In genomic region chr5:142325677-142326479, GRCh38 we compare ENCODE assay signal across 1 cellular context.
TF ChIP-seq lines count a peak whose summit lies in the region.

No MANE protein-coding gene starts in this region.

TF ChIP-seq in WTC11, 78 proteins besides CTCF, POLR2A, EP300 and RAD21 (continued from another document):
- TF ChIP-seq SMAD4 (CRISPR knock-in tag; IDR thresholded peaks at IDR 0.05): no peak
- no peak for TF ChIP-seq MXD4 (CRISPR knock-in tag; IDR thresholded peaks at IDR 0.05; ENCODE audit: borderline replicate concordance)
- no peak for TF ChIP-seq FOXK1 (CRISPR knock-in tag; IDR thresholded peaks at IDR 0.05)
- TF ChIP-seq, protein P1, sequence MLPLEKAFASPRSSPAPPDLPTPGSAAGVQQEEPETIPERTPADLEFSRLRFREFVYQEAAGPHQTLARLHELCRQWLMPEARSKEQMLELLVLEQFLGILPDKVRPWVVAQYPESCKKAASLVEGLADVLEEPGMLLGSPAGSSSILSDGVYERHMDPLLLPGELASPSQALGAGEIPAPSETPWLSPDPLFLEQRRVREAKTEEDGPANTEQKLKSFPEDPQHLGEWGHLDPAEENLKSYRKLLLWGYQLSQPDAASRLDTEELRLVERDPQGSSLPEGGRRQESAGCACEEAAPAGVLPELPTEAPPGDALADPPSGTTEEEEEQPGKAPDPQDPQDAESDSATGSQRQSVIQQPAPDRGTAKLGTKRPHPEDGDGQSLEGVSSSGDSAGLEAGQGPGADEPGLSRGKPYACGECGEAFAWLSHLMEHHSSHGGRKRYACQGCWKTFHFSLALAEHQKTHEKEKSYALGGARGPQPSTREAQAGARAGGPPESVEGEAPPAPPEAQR (CRISPR knock-in tag; IDR thresholded peaks at IDR 0.05): no peak
- TF ChIP-seq HMGA2 (CRISPR knock-in tag; IDR thresholded peaks at IDR 0.05): no peak
- TF ChIP-seq, protein P2, sequence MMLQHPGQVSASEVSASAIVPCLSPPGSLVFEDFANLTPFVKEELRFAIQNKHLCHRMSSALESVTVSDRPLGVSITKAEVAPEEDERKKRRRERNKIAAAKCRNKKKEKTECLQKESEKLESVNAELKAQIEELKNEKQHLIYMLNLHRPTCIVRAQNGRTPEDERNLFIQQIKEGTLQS (CRISPR knock-in tag; conservative IDR thresholded peaks at IDR 0.05): no peak
- TF ChIP-seq NFYB (CRISPR knock-in tag; conservative IDR thresholded peaks at IDR 0.05; ENCODE audit: low read depth): no peak
- TF ChIP-seq TCF7 (CRISPR knock-in tag; IDR thresholded peaks at IDR 0.05; ENCODE audit: low read depth): no peak
- no peak for TF ChIP-seq NFATC4 (CRISPR knock-in tag; IDR thresholded peaks at IDR 0.05)
- no peak for TF ChIP-seq JAZF1 (CRISPR knock-in tag; IDR thresholded peaks at IDR 0.05)
- TF ChIP-seq, protein P3, sequence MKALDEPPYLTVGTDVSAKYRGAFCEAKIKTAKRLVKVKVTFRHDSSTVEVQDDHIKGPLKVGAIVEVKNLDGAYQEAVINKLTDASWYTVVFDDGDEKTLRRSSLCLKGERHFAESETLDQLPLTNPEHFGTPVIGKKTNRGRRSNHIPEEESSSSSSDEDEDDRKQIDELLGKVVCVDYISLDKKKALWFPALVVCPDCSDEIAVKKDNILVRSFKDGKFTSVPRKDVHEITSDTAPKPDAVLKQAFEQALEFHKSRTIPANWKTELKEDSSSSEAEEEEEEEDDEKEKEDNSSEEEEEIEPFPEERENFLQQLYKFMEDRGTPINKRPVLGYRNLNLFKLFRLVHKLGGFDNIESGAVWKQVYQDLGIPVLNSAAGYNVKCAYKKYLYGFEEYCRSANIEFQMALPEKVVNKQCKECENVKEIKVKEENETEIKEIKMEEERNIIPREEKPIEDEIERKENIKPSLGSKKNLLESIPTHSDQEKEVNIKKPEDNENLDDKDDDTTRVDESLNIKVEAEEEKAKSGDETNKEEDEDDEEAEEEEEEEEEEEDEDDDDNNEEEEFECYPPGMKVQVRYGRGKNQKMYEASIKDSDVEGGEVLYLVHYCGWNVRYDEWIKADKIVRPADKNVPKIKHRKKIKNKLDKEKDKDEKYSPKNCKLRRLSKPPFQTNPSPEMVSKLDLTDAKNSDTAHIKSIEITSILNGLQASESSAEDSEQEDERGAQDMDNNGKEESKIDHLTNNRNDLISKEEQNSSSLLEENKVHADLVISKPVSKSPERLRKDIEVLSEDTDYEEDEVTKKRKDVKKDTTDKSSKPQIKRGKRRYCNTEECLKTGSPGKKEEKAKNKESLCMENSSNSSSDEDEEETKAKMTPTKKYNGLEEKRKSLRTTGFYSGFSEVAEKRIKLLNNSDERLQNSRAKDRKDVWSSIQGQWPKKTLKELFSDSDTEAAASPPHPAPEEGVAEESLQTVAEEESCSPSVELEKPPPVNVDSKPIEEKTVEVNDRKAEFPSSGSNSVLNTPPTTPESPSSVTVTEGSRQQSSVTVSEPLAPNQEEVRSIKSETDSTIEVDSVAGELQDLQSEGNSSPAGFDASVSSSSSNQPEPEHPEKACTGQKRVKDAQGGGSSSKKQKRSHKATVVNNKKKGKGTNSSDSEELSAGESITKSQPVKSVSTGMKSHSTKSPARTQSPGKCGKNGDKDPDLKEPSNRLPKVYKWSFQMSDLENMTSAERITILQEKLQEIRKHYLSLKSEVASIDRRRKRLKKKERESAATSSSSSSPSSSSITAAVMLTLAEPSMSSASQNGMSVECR (CRISPR knock-in tag; IDR thresholded peaks at IDR 0.05; ENCODE audit: borderline replicate concordance): no peak
- no peak for TF ChIP-seq ZNF671 (CRISPR knock-in tag; IDR thresholded peaks at IDR 0.05)
- no peak for TF ChIP-seq RORB (CRISPR knock-in tag; IDR thresholded peaks at IDR 0.05)
- TF ChIP-seq ZNF263 (CRISPR knock-in tag; IDR thresholded peaks at IDR 0.05; ENCODE audit: low read depth): peak; percentile 59; the same call in 1 of the 2 replicates
- no peak for TF ChIP-seq CDX4 (CRISPR knock-in tag; IDR thresholded peaks at IDR 0.05; ENCODE audit: borderline replicate concordance)
- TF ChIP-seq, protein P4, sequence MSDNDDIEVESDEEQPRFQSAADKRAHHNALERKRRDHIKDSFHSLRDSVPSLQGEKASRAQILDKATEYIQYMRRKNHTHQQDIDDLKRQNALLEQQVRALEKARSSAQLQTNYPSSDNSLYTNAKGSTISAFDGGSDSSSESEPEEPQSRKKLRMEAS (CRISPR knock-in tag; IDR thresholded peaks at IDR 0.05): peak; percentile 40; the same call in 1 of the 2 replicates
- TF ChIP-seq, protein P5, sequence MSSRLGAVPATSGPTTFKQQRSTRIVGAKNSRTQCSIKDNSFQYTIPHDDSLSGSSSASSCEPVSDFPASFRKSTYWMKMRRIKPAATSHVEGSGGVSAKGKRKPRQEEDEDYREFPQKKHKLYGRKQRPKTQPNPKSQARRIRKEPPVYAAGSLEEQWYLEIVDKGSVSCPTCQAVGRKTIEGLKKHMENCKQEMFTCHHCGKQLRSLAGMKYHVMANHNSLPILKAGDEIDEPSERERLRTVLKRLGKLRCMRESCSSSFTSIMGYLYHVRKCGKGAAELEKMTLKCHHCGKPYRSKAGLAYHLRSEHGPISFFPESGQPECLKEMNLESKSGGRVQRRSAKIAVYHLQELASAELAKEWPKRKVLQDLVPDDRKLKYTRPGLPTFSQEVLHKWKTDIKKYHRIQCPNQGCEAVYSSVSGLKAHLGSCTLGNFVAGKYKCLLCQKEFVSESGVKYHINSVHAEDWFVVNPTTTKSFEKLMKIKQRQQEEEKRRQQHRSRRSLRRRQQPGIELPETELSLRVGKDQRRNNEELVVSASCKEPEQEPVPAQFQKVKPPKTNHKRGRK (CRISPR knock-in tag; IDR thresholded peaks at IDR 0.05; ENCODE audit: borderline replicate concordance): no peak
- TF ChIP-seq, protein P6, sequence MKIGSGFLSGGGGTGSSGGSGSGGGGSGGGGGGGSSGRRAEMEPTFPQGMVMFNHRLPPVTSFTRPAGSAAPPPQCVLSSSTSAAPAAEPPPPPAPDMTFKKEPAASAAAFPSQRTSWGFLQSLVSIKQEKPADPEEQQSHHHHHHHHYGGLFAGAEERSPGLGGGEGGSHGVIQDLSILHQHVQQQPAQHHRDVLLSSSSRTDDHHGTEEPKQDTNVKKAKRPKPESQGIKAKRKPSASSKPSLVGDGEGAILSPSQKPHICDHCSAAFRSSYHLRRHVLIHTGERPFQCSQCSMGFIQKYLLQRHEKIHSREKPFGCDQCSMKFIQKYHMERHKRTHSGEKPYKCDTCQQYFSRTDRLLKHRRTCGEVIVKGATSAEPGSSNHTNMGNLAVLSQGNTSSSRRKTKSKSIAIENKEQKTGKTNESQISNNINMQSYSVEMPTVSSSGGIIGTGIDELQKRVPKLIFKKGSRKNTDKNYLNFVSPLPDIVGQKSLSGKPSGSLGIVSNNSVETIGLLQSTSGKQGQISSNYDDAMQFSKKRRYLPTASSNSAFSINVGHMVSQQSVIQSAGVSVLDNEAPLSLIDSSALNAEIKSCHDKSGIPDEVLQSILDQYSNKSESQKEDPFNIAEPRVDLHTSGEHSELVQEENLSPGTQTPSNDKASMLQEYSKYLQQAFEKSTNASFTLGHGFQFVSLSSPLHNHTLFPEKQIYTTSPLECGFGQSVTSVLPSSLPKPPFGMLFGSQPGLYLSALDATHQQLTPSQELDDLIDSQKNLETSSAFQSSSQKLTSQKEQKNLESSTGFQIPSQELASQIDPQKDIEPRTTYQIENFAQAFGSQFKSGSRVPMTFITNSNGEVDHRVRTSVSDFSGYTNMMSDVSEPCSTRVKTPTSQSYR (CRISPR knock-in tag; IDR thresholded peaks at IDR 0.05): peak; percentile 72; the same call in 1 of the 2 replicates
- TF ChIP-seq FOXJ3 (CRISPR knock-in tag; IDR thresholded peaks at IDR 0.05; ENCODE audit: borderline replicate concordance): 0 out of 2 replicates have a peak, but pooled peaks have one; percentile 14
- no peak for TF ChIP-seq NR3C1 (CRISPR knock-in tag; conservative IDR thresholded peaks at IDR 0.05; ENCODE audit: low read depth)
- TF ChIP-seq, protein P7, sequence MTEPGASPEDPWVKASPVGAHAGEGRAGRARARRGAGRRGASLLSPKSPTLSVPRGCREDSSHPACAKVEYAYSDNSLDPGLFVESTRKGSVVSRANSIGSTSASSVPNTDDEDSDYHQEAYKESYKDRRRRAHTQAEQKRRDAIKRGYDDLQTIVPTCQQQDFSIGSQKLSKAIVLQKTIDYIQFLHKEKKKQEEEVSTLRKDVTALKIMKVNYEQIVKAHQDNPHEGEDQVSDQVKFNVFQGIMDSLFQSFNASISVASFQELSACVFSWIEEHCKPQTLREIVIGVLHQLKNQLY (CRISPR knock-in tag; IDR thresholded peaks at IDR 0.05): no peak
- peak; percentile 96 for TF ChIP-seq ZNF423 (CRISPR knock-in tag; IDR thresholded peaks at IDR 0.05)
- TF ChIP-seq, protein P8, sequence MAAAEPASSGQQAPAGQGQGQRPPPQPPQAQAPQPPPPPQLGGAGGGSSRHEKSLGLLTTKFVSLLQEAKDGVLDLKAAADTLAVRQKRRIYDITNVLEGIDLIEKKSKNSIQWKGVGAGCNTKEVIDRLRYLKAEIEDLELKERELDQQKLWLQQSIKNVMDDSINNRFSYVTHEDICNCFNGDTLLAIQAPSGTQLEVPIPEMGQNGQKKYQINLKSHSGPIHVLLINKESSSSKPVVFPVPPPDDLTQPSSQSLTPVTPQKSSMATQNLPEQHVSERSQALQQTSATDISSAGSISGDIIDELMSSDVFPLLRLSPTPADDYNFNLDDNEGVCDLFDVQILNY (CRISPR knock-in tag; IDR thresholded peaks at IDR 0.05): no peak
- no peak for TF ChIP-seq ZNF396 (CRISPR knock-in tag; IDR thresholded peaks at IDR 0.05; ENCODE audit: borderline replicate concordance)
- 0 out of 2 replicates have a peak, but pooled peaks have one; percentile 70 for TF ChIP-seq ETV6 (CRISPR knock-in tag; IDR thresholded peaks at IDR 0.05)
